Comparison of ENCODE assay signal across 1 cellular context in the genomic region with DNA sequence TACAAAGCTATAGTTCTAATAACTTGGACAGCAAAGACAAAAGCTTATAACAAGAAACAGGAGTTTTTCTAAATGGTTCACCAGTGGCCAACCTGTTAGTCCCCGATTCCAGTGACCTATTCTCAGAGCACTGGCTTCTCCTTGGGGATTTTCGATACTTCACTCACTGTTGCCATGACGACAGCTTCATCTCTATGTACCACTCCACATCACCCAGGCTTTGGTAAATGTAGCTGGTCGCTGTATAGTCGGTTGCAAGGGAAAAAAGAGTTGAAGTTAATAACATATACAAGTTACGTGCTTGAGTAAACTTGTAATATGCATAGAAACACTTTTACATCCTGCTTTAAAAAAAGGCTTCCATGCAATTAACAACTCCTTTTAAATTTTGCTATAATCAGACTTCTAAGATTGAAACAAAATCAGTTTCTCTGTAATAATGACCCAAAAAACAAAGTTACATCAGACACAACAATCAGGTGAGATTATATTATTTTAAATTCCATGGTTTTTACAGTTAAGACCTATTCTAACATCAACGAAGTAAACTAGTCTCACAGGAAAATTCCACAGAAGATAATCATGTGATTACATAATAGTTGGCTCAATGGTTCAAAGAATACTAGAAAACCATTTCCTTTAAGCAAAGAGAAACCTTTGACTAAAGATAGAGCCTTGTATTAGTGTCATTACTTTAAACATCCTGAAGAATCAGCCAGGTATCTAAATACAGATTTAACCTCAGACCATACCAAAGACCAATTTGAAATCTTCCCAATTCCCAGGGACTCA.
TF ChIP-seq lines count a peak whose summit lies in the region.

No MANE protein-coding gene starts in this region.

TF ChIP-seq in GM12878, 131 proteins besides CTCF, POLR2A, EP300 and RAD21 (continued from another document):
- TF ChIP-seq TCF3 (IDR thresholded peaks at IDR 0.05; ENCODE audit: borderline replicate concordance, insufficient read depth, low read depth, low read length) (no peak), RUNX3 (IDR thresholded peaks at IDR 0.05; ENCODE audit: low read length) (no peak), POLR2AphosphoS2 (IDR thresholded peaks at IDR 0.05; ENCODE audit: low read depth, low read length) (no peak), IKZF2 (IDR thresholded peaks at IDR 0.05) (no peak), ZNF274 (IDR thresholded peaks at IDR 0.05; ENCODE audit: insufficient read depth, insufficient read length) (no peak), RAD51 (IDR thresholded peaks at IDR 0.05) (no peak), NR2C1 (IDR thresholded peaks at IDR 0.05) (no peak), SUZ12 (IDR thresholded peaks at IDR 0.05; ENCODE audit: unreplicated experiment) (no peak), YBX1 (IDR thresholded peaks at IDR 0.05) (no peak), POLR2AphosphoS5 (IDR thresholded peaks at IDR 0.05; ENCODE audit: low read length) (peak; percentile 78), WRNIP1 (IDR thresholded peaks at IDR 0.05; ENCODE audit: borderline replicate concordance, low read depth, low read length) (no peak)
- TF ChIP-seq, protein P1, sequence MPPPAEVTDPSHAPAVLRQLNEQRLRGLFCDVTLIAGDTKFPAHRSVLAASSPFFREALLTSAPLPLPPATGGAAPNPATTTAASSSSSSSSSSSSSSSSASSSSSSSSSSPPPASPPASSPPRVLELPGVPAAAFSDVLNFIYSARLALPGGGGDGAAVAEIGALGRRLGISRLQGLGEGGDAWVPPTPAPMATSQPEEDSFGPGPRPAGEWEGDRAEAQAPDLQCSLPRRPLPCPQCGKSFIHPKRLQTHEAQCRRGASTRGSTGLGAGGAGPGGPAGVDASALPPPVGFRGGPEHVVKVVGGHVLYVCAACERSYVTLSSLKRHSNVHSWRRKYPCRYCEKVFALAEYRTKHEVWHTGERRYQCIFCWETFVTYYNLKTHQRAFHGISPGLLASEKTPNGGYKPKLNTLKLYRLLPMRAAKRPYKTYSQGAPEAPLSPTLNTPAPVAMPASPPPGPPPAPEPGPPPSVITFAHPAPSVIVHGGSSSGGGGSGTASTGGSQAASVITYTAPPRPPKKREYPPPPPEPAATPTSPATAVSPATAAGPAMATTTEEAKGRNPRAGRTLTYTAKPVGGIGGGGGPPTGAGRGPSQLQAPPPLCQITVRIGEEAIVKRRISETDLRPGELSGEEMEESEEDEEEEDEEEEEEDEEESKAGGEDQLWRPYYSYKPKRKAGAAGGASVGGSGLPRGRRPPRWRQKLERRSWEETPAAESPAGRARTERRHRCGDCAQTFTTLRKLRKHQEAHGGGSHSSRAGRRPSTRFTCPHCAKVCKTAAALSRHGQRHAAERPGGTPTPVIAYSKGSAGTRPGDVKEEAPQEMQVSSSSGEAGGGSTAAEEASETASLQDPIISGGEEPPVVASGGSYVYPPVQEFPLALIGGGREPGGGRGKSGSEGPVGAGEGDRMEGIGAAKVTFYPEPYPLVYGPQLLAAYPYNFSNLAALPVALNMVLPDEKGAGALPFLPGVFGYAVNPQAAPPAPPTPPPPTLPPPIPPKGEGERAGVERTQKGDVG (CRISPR knock-in tag; IDR thresholded peaks at IDR 0.05), result no peak
